In the genomic region with DNA sequence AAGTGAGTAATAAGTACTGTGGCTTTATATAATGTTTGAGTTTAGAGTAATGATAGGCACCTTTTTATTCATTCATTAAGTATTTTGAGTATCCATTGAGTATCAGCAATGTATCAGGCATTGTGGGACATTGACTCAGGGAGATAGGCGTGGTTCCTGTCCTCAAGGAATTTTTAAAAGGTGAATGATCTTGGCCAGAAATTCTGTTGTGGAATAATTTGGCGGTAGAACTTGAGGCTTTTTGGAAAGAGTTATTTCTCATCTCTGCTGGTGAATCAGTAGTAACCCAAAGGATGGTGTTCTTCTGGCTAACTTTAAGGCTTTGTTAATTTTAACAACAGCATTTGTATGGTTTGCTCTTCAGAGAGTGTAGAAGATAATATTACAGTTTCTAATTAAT, we compare ENCODE assay signal across 9 cellular contexts. TPM values are rescaled to one million over a fixed set of nuclear protein-coding genes. Genes with fewer than 3 reads are reported as not detected.
DNase-seq lines count a peak whose midpoint lies in the region; ATAC-seq and TF ChIP-seq lines count a peak whose summit lies in the region.
"Had no signal": no experiment of that assay in that cellular context is flagged by ENCODE, and none has a peak within 500 bp of the region (broad histone marks: within the 10 kb centered on the region; RNA-seq: fewer than 3 reads in every experiment).

No MANE protein-coding gene starts in this region.

- H2AFZ ChIP-seq in H9 (ENCODE audit: low read length) (no peak overlapping the region), SU-DHL-6 (ENCODE audit: low read depth, low read length, severe bottlenecking) (no peak overlapping the region), smooth muscle cell (ENCODE audit: low read depth) (no peak overlapping the region)

- H3K9ac ChIP-seq in H9 (ENCODE audit: extremely low read depth, insufficient read length, low read length) (no peak overlapping the region), SU-DHL-6 (ENCODE audit: low read length) (peak overlapping the region; percentile 90), smooth muscle cell (ENCODE audit: low read depth) (peak overlapping the region; percentile 100)

- no peaks in the 10 kb centered on the region for H3K36me3 ChIP-seq in SU-DHL-6 (ENCODE audit: low read length)
- peaks cover 3% of the 10 kb centered on the region for H3K36me3 ChIP-seq in smooth muscle cell (ENCODE audit: low read depth)

- H2BK20ac ChIP-seq in H9 (ENCODE audit: low read depth, low read length, poor library complexity, severe bottlenecking) = no peak overlapping the region

- WGBS in H9 (ENCODE audit: extremely low coverage, insufficient read length, low lambda C conversion rate) = no CpG with 5 or more reads among the region's 2 CpGs
- WGBS in smooth muscle cell (ENCODE audit: low lambda C conversion rate) = 74% methylated on average over 2 of the region's 2 CpGs

- no peak overlapping the region for H2BK5ac ChIP-seq in H9 (ENCODE audit: insufficient read length, low read length)

- H3K9me3 ChIP-seq in H9 (ENCODE audit: control insufficient read depth, low read depth, low read length) (no peaks in the 10 kb centered on the region), SU-DHL-6 (ENCODE audit: insufficient read depth, low read length) (no peaks in the 10 kb centered on the region), smooth muscle cell (replicated peaks; ENCODE audit: low read depth) (no peaks in the 10 kb centered on the region)

- no peaks in the 10 kb centered on the region for H3K79me1 ChIP-seq in H9 (ENCODE audit: insufficient read depth, low read depth, low read length, poor library complexity, severe bottlenecking)

- H2BK120ac ChIP-seq in H9 (ENCODE audit: low read depth, low read length, poor library complexity, severe bottlenecking) = no peak overlapping the region

- H3K27ac Mint-ChIP-seq in H9 = no peak overlapping the region

- no peak for TF ChIP-seq CTCF in H9 (conservative IDR thresholded peaks at IDR 0.05)
- TF ChIP-seq CTCF in SU-DHL-6 (IDR thresholded peaks at IDR 0.05; ENCODE audit: insufficient read depth, low read length, poor library complexity, severe bottlenecking) = no peak
- TF ChIP-seq CTCF in fibroblast of mammary gland (conservative IDR thresholded peaks at IDR 0.05; ENCODE audit: control insufficient read depth, insufficient read depth, low read depth, low read length) = no peak
- no peak for TF ChIP-seq CTCF in smooth muscle cell (IDR thresholded peaks at IDR 0.05; ENCODE audit: borderline replicate concordance, insufficient read depth, poor library complexity, severe bottlenecking)
- no peak for TF ChIP-seq CTCF in GM13976 (IDR thresholded peaks at IDR 0.05; ENCODE audit: borderline replicate concordance, control extremely low read depth, extremely low read depth, insufficient read depth, missing control alignments)

- no peaks in the 10 kb centered on the region; the same call in 1 of the 2 replicates for H3K27me3 Mint-ChIP-seq in H9 (ENCODE audit: low read depth)

- no peak overlapping the region for H3K56ac ChIP-seq in H9 (ENCODE audit: insufficient read length, low read depth, low read length)

- H3K4me1 Mint-ChIP-seq in H9 = peaks cover 51 to 64% of the 10 kb centered on the region in 2 experiments

- H3K4me1 ChIP-seq in H9 (ENCODE audit: insufficient read depth, low read length) (peaks cover 7% of the 10 kb centered on the region; the same call in 1 of the 2 replicates), smooth muscle cell (ENCODE audit: low read depth) (peaks cover 21% of the 10 kb centered on the region)

- H3T11ph ChIP-seq in H9 (ENCODE audit: low read length) = no peak overlapping the region

- H3K4me3 Mint-ChIP-seq in H9 = peak overlapping the region; percentile 93 to 96

- H4K8ac ChIP-seq in H9 (replicated peaks; ENCODE audit: insufficient read length, low read depth, low read length) = no peak overlapping the region

- H3F3A ChIP-seq in SU-DHL-6 (ENCODE audit: insufficient read depth) (peaks cover 3% of the 10 kb centered on the region; the same call in 1 of the 2 replicates), smooth muscle cell (ENCODE audit: low read depth) (peaks cover 8% of the 10 kb centered on the region)

- peaks cover 8% of the 10 kb centered on the region for H3K23me2 ChIP-seq in H9 (ENCODE audit: insufficient read length, low read depth, low read length, poor library complexity, severe bottlenecking)

- H3K27me3 ChIP-seq in H9 (ENCODE audit: insufficient read depth, low read length) (no peaks in the 10 kb centered on the region), SU-DHL-6 (ENCODE audit: low read length) (no peaks in the 10 kb centered on the region), smooth muscle cell (ENCODE audit: low read depth) (no peaks in the 10 kb centered on the region)

- H3K27ac ChIP-seq in H9 (ENCODE audit: insufficient read length, low read depth, low read length) (no peak overlapping the region), SU-DHL-6 (ENCODE audit: low read depth, low read length) (no peak overlapping the region), smooth muscle cell (ENCODE audit: low read depth) (peak overlapping the region; percentile 98)

- peaks cover 3 to 8% (median 5%) of the 10 kb centered on the region in 3 experiments; a peak in 6 of 7 replicates for H3K36me3 Mint-ChIP-seq in H9 (ENCODE audit: insufficient read depth in 1 of 3, low read depth in 3 of 3)

- H4K20me1 ChIP-seq in H9 (ENCODE audit: control insufficient read depth, insufficient read depth, insufficient read length) (no peaks in the 10 kb centered on the region), SU-DHL-6 (ENCODE audit: low read depth, low read length) (peaks cover 29% of the 10 kb centered on the region), smooth muscle cell (ENCODE audit: low read depth) (peaks cover 68% of the 10 kb centered on the region)

- H3K14ac ChIP-seq in H9 (ENCODE audit: insufficient read depth, low read length) = no peak overlapping the region

- no peak overlapping the region for H3K4ac ChIP-seq in H9 (ENCODE audit: low read depth, low read length)

- H2AK5ac ChIP-seq in H9 (ENCODE audit: insufficient read length, low read length) = no peak overlapping the region

- H3K9me2 ChIP-seq in SU-DHL-6 (replicated peaks; ENCODE audit: insufficient read depth, low read length) = no peaks in the 10 kb centered on the region

- no peak for ATAC-seq in HG03135 (IDR thresholded peaks at IDR 0.05; ENCODE audit: unreplicated experiment)

- peaks cover 0 to 3% of the 10 kb centered on the region in 2 experiments; a peak in 1 of 5 replicates for H3K9me3 Mint-ChIP-seq in H9

- H3K79me2 ChIP-seq in H9 (ENCODE audit: insufficient read depth, low read length) (peaks cover 56% of the 10 kb centered on the region; the same call in 1 of the 2 replicates), SU-DHL-6 (ENCODE audit: insufficient read depth, low read length) (peaks cover 70% of the 10 kb centered on the region), smooth muscle cell (ENCODE audit: low read depth) (peaks cover 74% of the 10 kb centered on the region)

- no peak overlapping the region for H2BK15ac ChIP-seq in H9 (ENCODE audit: low read depth, low read length)

- no peak overlapping the region for H3K23ac ChIP-seq in H9 (ENCODE audit: insufficient read length, low read depth, low read length)

- H3K4me3 ChIP-seq in SU-DHL-6 (ENCODE audit: insufficient read depth, low read length, poor library complexity, severe bottlenecking) (peak overlapping the region; percentile 86), fibroblast of mammary gland (ENCODE audit: control insufficient read depth, low read depth, low read length) (peak overlapping the region; percentile 83), smooth muscle cell (peak overlapping the region; percentile 99)

- H3K4me2 ChIP-seq in H9 (ENCODE audit: insufficient read depth, insufficient read length, low read length) = peak overlapping the region; percentile 73
- peak overlapping the region; percentile 80 for H3K4me2 ChIP-seq in SU-DHL-6 (ENCODE audit: low read depth, low read length, poor library complexity, severe bottlenecking)
- peak overlapping the region; percentile 84 for H3K4me2 ChIP-seq in smooth muscle cell

- no peak overlapping the region for H4K91ac ChIP-seq in H9 (ENCODE audit: insufficient read length, low read depth, low read length)

- no peak overlapping the region for H3K18ac ChIP-seq in H9 (ENCODE audit: insufficient read length, low read depth, low read length)

- DNase-seq in H9 (no peak), fibroblast of mammary gland (ENCODE audit: low read depth) (peak; percentile 56), smooth muscle cell (lab: John Stamatoyannopoulos, UW; ENCODE audit: unreplicated experiment) (no peak), GM13976 (ENCODE audit: low spot score) (no peak)
- no peak for DNase-seq in stimulated activated CD4-positive, alpha-beta T cell treated with anti-CD3 and anti-CD28 coated beads, Interleukin-2, amount 100 ng/mL, for 24 hours
- DNase-seq: dermis blood vessel endothelial cell, NCI-H446 treated with DMSO at 0.1 percent for 48 hours had no signal

- no peak overlapping the region for H2BK12ac ChIP-seq in H9 (ENCODE audit: insufficient read length, low read depth, low read length)

- no peak overlapping the region for H4K5ac ChIP-seq in H9 (ENCODE audit: insufficient read length, low read depth, low read length)

- in situ Hi-C loops in GM13976 (cut with MboI; ENCODE audit: low sequenced_read_pairs, unreplicated experiment) = no loop called here

RNA-seq across cellular contexts. Expression of a gene that starts 2.0 kb away (rescaled TPM):
- total RNA-seq in H9 (2021) (155 and 169 TPM in 2 replicates), smooth muscle cell (103 and 110 TPM in 2 replicates)
- 169 and 190 TPM in 2 replicates for polyA plus RNA-seq in smooth muscle cell
